ENCODE assay signal across 9 cellular contexts in genomic region chr11:67437082-67437821, GRCh38. TPM values are rescaled to one million over a fixed set of nuclear protein-coding genes. Genes with fewer than 3 reads are reported as not detected.
A peak's percentile ranks its signal among the peaks of the same experiment; 100 is the strongest.
DNase-seq lines count a peak whose midpoint lies in the region; ATAC-seq and TF ChIP-seq lines count a peak whose summit lies in the region.
"Had no signal": no experiment of that assay in that cellular context is flagged by ENCODE, and none has a peak within 500 bp of the region (broad histone marks: within the 10 kb centered on the region; RNA-seq: fewer than 3 reads in every experiment).

PTPRCAP (minus strand) TSS chr11:67437682; CDS start chr11:67437619, 63 bp downstream.

- POLR2A ChIA-PET in CD4-positive, alpha-beta T cell (lab: Charles Lee) = interaction anchor here (0.6 to 17.7 kb wide), 29 partner anchors 9 to 1016 kb away, joined by 3 to 411 read pairs (median 8); partner anchors contain the start of genes AIP, CABP4, CARNS1 and CDK2AP2

- H3K27me3 Mint-ChIP-seq in CD4-positive, alpha-beta T cell = no peaks in the 10 kb centered on the region
- H3K27me3 Mint-ChIP-seq: dendritic cell treated with granulocyte-macrophage colony-stimulating factor and Interleukin-4, amounts not matched to agents 40 ng/mL and 50 ng/mL, for 4 days had no signal

- 0 out of 2 replicates have a peak within 1 kb of the TSS, but pooled peaks have one; percentile 4 for H3K4me3 ChIP-seq in HUES6 (ENCODE audit: low read depth, low read length)
- no peak within 1 kb of the TSS for H3K4me3 ChIP-seq in mesendoderm (ENCODE audit: low read length)
- peak within 1 kb of the TSS in 3 of 4 donors; percentile 33 to 42 (median 40) for H3K4me3 ChIP-seq in upper lobe of left lung
- H3K4me3 ChIP-seq in BE2C (ENCODE audit: low read depth, low read length) = no peak within 1 kb of the TSS

- H3K9me3 ChIP-seq in CD4-positive, alpha-beta T cell (ENCODE audit: control insufficient read depth, low read length) = no peaks in the 10 kb centered on the region
- H3K9me3 ChIP-seq in HUES6 (ENCODE audit: control insufficient read depth, insufficient read depth, low read depth, low read length) (no peaks in the 10 kb centered on the region), upper lobe of left lung (no peaks in the 10 kb centered on the region), BE2C (no peaks in the 10 kb centered on the region)

- H3K9ac ChIP-seq in HUES6 (ENCODE audit: low read length) = peak within 1 kb of the TSS; percentile 70
- peak within 1 kb of the TSS; percentile 47 for H3K9ac ChIP-seq in mesendoderm (ENCODE audit: low read length)

- no peaks in the 10 kb centered on the region for H3K79me2 ChIP-seq in mesendoderm (ENCODE audit: control insufficient read depth, insufficient read depth, low read length)

- TF ChIP-seq CTCF in CD4-positive, alpha-beta T cell (IDR thresholded peaks at IDR 0.05) = no peak
- TF ChIP-seq CTCF in upper lobe of left lung (IDR thresholded peaks at IDR 0.05) = no peak
- no peak for TF ChIP-seq CTCF in BE2C (IDR thresholded peaks at IDR 0.05; ENCODE audit: low read depth, low read length)

- H3K4me3 Mint-ChIP-seq in CD4-positive, alpha-beta T cell = peak within 1 kb of the TSS; percentile 98
- H3K4me3 Mint-ChIP-seq: dendritic cell treated with granulocyte-macrophage colony-stimulating factor and Interleukin-4, amounts not matched to agents 40 ng/mL and 50 ng/mL, for 4 days had no signal

- peak within 1 kb of the TSS; percentile 94 for H3K27ac ChIP-seq in CD4-positive, alpha-beta T cell (ENCODE audit: low read depth, low read length)
- H3K27ac ChIP-seq in HUES6 (ENCODE audit: low read depth, low read length) (peak within 1 kb of the TSS; percentile 88), mesendoderm (ENCODE audit: low read depth, low read length) (peak within 1 kb of the TSS; percentile 75), upper lobe of left lung (peak within 1 kb of the TSS; percentile 42 to 74 (median 50))

- H3K4ac ChIP-seq in mesendoderm (ENCODE audit: low read depth, low read length) = peak within 1 kb of the TSS; percentile 20

- no peak for TF ChIP-seq EP300 in upper lobe of left lung (IDR thresholded peaks at IDR 0.05)

- peak; percentile 57 to 87 (median 80) for DNase-seq in CD4-positive, alpha-beta T cell
- peak; percentile 79 for DNase-seq in activated T-cell treated with anti-CD3 and anti-CD28 coated beads, Interleukin-2, amount 50 U/mL, for 1 hour
- DNase-seq in mesendoderm (peak; percentile 71), upper lobe of left lung (peak in 1 of 2 donors; percentile 84), BE2C (no peak), midbrain (lab: John Stamatoyannopoulos, UW) (no peak), medulla oblongata (ENCODE audit: extremely low spot score) (no peak)

- peak within 1 kb of the TSS; percentile 77 for H3K56ac ChIP-seq in mesendoderm (ENCODE audit: low read length)

- peak within 1 kb of the TSS; percentile 29 for H3K18ac ChIP-seq in mesendoderm (ENCODE audit: low read length)

- peaks cover 60% of the 10 kb centered on the region for H3K36me3 Mint-ChIP-seq in CD4-positive, alpha-beta T cell (ENCODE audit: low read depth)

- no peak within 1 kb of the TSS for H4K5ac ChIP-seq in mesendoderm (ENCODE audit: low read length)

- no peaks in the 10 kb centered on the region for H3K9me3 Mint-ChIP-seq in CD4-positive, alpha-beta T cell
- H3K9me3 Mint-ChIP-seq: dendritic cell treated with granulocyte-macrophage colony-stimulating factor and Interleukin-4, amounts not matched to agents 40 ng/mL and 50 ng/mL, for 4 days had no signal

- H3K23ac ChIP-seq in mesendoderm (ENCODE audit: low read length) = no peak within 1 kb of the TSS

- H3K4me1 Mint-ChIP-seq in CD4-positive, alpha-beta T cell (ENCODE audit: low read depth) = peaks cover 69% of the 10 kb centered on the region

- no peak within 1 kb of the TSS for H3K4me2 ChIP-seq in mesendoderm (ENCODE audit: low read length)

- H2BK120ac ChIP-seq in mesendoderm (ENCODE audit: low read depth, low read length) = no peak within 1 kb of the TSS

- WGBS in mesendoderm (ENCODE audit: extremely low coverage, insufficient coverage, low lambda C conversion rate) = no CpG with 5 or more reads among the region's 27 CpGs
- 60 to 76% methylated on average over 7 to 14 of the region's 27 CpGs for WGBS in upper lobe of left lung, 2 donors

- H4K8ac ChIP-seq in mesendoderm (ENCODE audit: low read depth, low read length) = no peak within 1 kb of the TSS

- H3K79me1 ChIP-seq in mesendoderm (ENCODE audit: low read length) = no peaks in the 10 kb centered on the region

- CTCF ChIA-PET in CD4-positive, alpha-beta T cell (lab: Charles Lee) = interaction anchor here (0.9 to 4.3 kb wide), 9 partner anchors 17 to 86 kb away, joined by 3 to 21 read pairs (median 4); partner anchors contain the start of genes PPP1CA, TBC1D10C and TMEM134

- H2BK5ac ChIP-seq in mesendoderm (ENCODE audit: low read length) = peak within 1 kb of the TSS; percentile 6

- peak; percentile 59 for ATAC-seq in CD4-positive, alpha-beta T cell (ENCODE audit: poor library complexity)
- ATAC-seq in upper lobe of left lung (ENCODE audit: low FRiP score in 2 of 2) = peak in 1 of 2 donors; percentile 3

- peak within 1 kb of the TSS; percentile 98 for H3K27ac Mint-ChIP-seq in CD4-positive, alpha-beta T cell

- TF ChIP-seq POLR2A in upper lobe of left lung (IDR thresholded peaks at IDR 0.05) = peak in 1 of 4 donors; percentile 58

- H3K36me3 ChIP-seq in HUES6 (ENCODE audit: control insufficient read depth, insufficient read depth, low read length) (peaks cover 75% of the 10 kb centered on the region), mesendoderm (ENCODE audit: control insufficient read depth, insufficient read depth, low read length) (peaks cover 2% of the 10 kb centered on the region), upper lobe of left lung (peaks cover 4 to 89% (median 77%) of the 10 kb centered on the region in 4 donors), BE2C (peaks cover 37% of the 10 kb centered on the region)

- intact Hi-C loops in CD4-positive, alpha-beta T cell (cut with DNase I, micrococcal nuclease) = loop anchor here (1.0 to 2.0 kb wide), 6 partner anchors 9 to 70 kb away; partner anchors contain the start of genes PPP1CA (in 1 of the 2) and TMEM134 (in 1 of the 2)

- H2AK5ac ChIP-seq in mesendoderm (ENCODE audit: low read length) = no peak within 1 kb of the TSS

- H3K4me1 ChIP-seq in HUES6 (ENCODE audit: control insufficient read depth, insufficient read depth, low read length) = peaks cover 25% of the 10 kb centered on the region
- H3K4me1 ChIP-seq in mesendoderm (ENCODE audit: control insufficient read depth, low read depth, low read length) = peaks cover 2% of the 10 kb centered on the region
- H3K4me1 ChIP-seq in upper lobe of left lung = peaks cover 8 to 48% (median 19%) of the 10 kb centered on the region in 4 donors
- peaks cover 9% of the 10 kb centered on the region for H3K4me1 ChIP-seq in BE2C

- no peaks in the 10 kb centered on the region for H3K27me3 ChIP-seq in CD4-positive, alpha-beta T cell (ENCODE audit: control insufficient read depth, insufficient read depth, low read length)
- no peaks in the 10 kb centered on the region for H3K27me3 ChIP-seq in HUES6 (ENCODE audit: control insufficient read depth, insufficient read depth, low read length)
- H3K27me3 ChIP-seq in mesendoderm (ENCODE audit: insufficient read depth, low read length, poor library complexity) = no peaks in the 10 kb centered on the region
- H3K27me3 ChIP-seq in upper lobe of left lung = no peaks in the 10 kb centered on the region
- H3K27me3 ChIP-seq in BE2C = no peaks in the 10 kb centered on the region

- no peak within 1 kb of the TSS for H2BK15ac ChIP-seq in mesendoderm (replicated peaks; ENCODE audit: low read depth)

RNA-seq across cellular contexts. Expression of gene PTPRCAP, which starts in this region (rescaled TPM):
- total RNA-seq in CD4-positive, alpha-beta T cell = 100 to 1,000 TPM; 129 to 134 TPM
- 0.74 TPM for polyA plus RNA-seq in mesendoderm (2013, experiment 1 of 2)
- polyA plus RNA-seq in mesendoderm (2013, experiment 2 of 2) = 1.1 TPM
- 10 to 100 TPM; 12.8 to 34.0 (median 18.0) TPM for total RNA-seq in upper lobe of left lung
- polyA plus RNA-seq in BE2C (2012; ENCODE audit: insufficient read depth, insufficient read length, low read depth) = 2.6 TPM

Comparison
In these comparisons a context has a peak if more than half of its experiments do, and no peak if none do; other contexts are left out.
1. DNase-seq: peak in CD4-positive, alpha-beta T cell (10 of 10), activated T-cell treated with anti-CD3 and anti-CD28 coated beads, Interleukin-2, amount 50 U/mL, for 1 hour (single experiment) and mesendoderm (single experiment); none in BE2C (single experiment), midbrain (single experiment) and medulla oblongata (single experiment).
2. H3K4me3 ChIP-seq: peak in HUES6 (single experiment) and upper lobe of left lung (3 of 4); none in mesendoderm (single experiment) and BE2C (single experiment).
3. Peak in every context shown above with its lines, with median percentiles within 50 percentile points of each other: H3K27ac ChIP-seq.